In genomic region chr19:38683393-38684077, GRCh38 we compare ENCODE assay signal across 8 cellular contexts.
A peak's percentile ranks its signal among the peaks of the same experiment; 100 is the strongest.
DNase-seq lines count a peak whose midpoint lies in the region; ATAC-seq and TF ChIP-seq lines count a peak whose summit lies in the region.

No MANE protein-coding gene starts in this region.

- peak overlapping the region; percentile 26 for H3K9ac ChIP-seq in muscle layer of colon (ENCODE audit: low read length)

- DNase-seq in GM12865 (ENCODE audit: low read depth): peak; percentile 49
- peak; percentile 96 for DNase-seq in NCI-H226
- DNase-seq in activated CD8-positive, alpha-beta memory T cell treated with anti-CD3 and anti-CD28 coated beads for 24 hours: peak; percentile 65
- DNase-seq in epithelial cell of esophagus (ENCODE audit: low read depth): peak; percentile 99
- DNase-seq in substantia nigra (lab: John Stamatoyannopoulos, UW): peak in 9 of 49 donors; percentile 12 to 72 (median 22)
- DNase-seq in germinal center (ENCODE audit: low spot score): no peak

- no peak overlapping the region for H3K4me3 ChIP-seq in GM12865 (ENCODE audit: low read depth, low read length)
- peak overlapping the region; percentile 4 for H3K4me3 ChIP-seq in epithelial cell of esophagus (ENCODE audit: low read length)
- no peak overlapping the region for H3K4me3 ChIP-seq in muscle layer of colon (ENCODE audit: low read depth in 1 of 2, low read length in 2 of 2)

- H3K9me3 ChIP-seq in muscle layer of colon (ENCODE audit: low read length): no peaks in the 10 kb centered on the region

- H3K4me1 ChIP-seq in muscle layer of colon (ENCODE audit: insufficient read depth, low read length): peaks cover 54% of the 10 kb centered on the region

- H3K27ac ChIP-seq in muscle layer of colon (ENCODE audit: low read depth, low read length) (peak overlapping the region; percentile 83), substantia nigra (ENCODE audit: low read depth, low read length, poor library complexity, severe bottlenecking) (peak overlapping the region; percentile 58)

- H3K27me3 ChIP-seq in muscle layer of colon (ENCODE audit: control insufficient read depth in 1 of 2, insufficient read depth in 2 of 2, low read length in 2 of 2): no peaks in the 10 kb centered on the region

- no peak for TF ChIP-seq CTCF in GM12865 (IDR thresholded peaks at IDR 0.05; ENCODE audit: insufficient read depth, low read depth, low read length, missing control alignments)
- TF ChIP-seq CTCF in epithelial cell of esophagus (IDR thresholded peaks at IDR 0.05; ENCODE audit: insufficient read depth, low read depth, low read length, missing control alignments): no peak

- ATAC-seq in GM18498 (IDR thresholded peaks at IDR 0.05; ENCODE audit: unreplicated experiment): no peak

- peaks cover 4% of the 10 kb centered on the region for H3K36me3 ChIP-seq in muscle layer of colon (ENCODE audit: insufficient read depth, low read length)
